Comparison of ENCODE assay signal across 2 cellular contexts in the genomic region with DNA sequence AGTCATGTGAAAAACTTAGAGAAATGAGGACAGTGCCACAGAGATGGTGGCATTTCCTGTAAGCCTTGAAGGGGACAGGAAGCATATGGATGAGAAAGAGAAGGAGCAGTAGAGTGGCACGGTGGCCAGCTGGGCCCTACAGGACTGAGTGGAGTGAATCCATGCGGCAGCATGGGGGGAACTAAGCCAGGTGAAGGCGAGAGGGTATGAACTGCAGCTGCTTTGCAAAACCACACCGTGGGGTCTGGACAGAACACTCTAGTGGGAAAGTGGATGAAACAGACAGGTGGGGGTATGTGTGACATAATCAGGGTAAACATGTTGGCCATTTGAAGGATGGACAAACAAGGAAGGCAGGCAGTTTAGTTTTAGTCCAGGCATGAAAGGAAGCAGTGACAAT.
TF ChIP-seq lines count a peak whose summit lies in the region.

No MANE protein-coding gene starts in this region.

TF ChIP-seq in GM12891, 5 proteins besides CTCF, POLR2A, EP300 and RAD21:
- no peak for TF ChIP-seq SPI1 (IDR thresholded peaks at IDR 0.05; ENCODE audit: low read depth, low read length)
- no peak for TF ChIP-seq POU2F2 (IDR thresholded peaks at IDR 0.05; ENCODE audit: low read depth, low read length)
- no peak for TF ChIP-seq POLR2AphosphoS5 (IDR thresholded peaks at IDR 0.05; ENCODE audit: low read depth, low read length)
- no peak for TF ChIP-seq TAF1 (IDR thresholded peaks at IDR 0.05; ENCODE audit: low read depth, low read length)
- TF ChIP-seq PAX5 (IDR thresholded peaks at IDR 0.05; ENCODE audit: insufficient read depth, low read length, severe bottlenecking) = no peak

TF ChIP-seq in K562, 482 proteins besides CTCF, POLR2A, EP300 and RAD21:
- TF ChIP-seq POLR3A (IDR thresholded peaks at IDR 0.05; ENCODE audit: borderline replicate concordance, extremely low read depth, insufficient read depth, insufficient read length) (no peak), KDM2B (CRISPR knock-in tag; IDR thresholded peaks at IDR 0.05) (no peak), NR2F6 (CRISPR knock-in tag; IDR thresholded peaks at IDR 0.05) (no peak), SMC3 (conservative IDR thresholded peaks at IDR 0.05; ENCODE audit: insufficient read depth, low read depth, low read length) (no peak)
- TF ChIP-seq, protein P1, sequence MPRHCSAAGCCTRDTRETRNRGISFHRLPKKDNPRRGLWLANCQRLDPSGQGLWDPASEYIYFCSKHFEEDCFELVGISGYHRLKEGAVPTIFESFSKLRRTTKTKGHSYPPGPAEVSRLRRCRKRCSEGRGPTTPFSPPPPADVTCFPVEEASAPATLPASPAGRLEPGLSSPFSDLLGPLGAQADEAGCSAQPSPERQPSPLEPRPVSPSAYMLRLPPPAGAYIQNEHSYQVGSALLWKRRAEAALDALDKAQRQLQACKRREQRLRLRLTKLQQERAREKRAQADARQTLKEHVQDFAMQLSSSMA (CRISPR knock-in tag; IDR thresholded peaks at IDR 0.05) = no peak
